29 cellular contexts compared by ENCODE assay signal in genomic region chr15:89515477-89515876, GRCh38. TPM values are rescaled to one million over a fixed set of nuclear protein-coding genes. Genes with fewer than 3 reads are reported as not detected.
"Had no signal": no experiment of that assay in that cellular context is flagged by ENCODE, and none has a peak within 500 bp of the region (broad histone marks: within the 10 kb centered on the region; RNA-seq: fewer than 3 reads in every experiment).

No MANE protein-coding gene starts in this region.

- H3K79me2 ChIP-seq: hepatocyte had no signal

- H3K4me3 ChIP-seq: gastroesophageal sphincter, hepatocyte, pancreas, psoas muscle, sigmoid colon, thoracic aorta had no signal

- DNase-seq: activated CD4-positive, alpha-beta T cell treated with anti-CD3 and anti-CD28 coated beads for 4 hours; activated CD4-positive, alpha-beta T cell treated with anti-CD3 and anti-CD28 coated beads, Interleukin-2, amount 50 U/mL, for 4 hours; activated CD8-positive, alpha-beta memory T cell treated with anti-CD3 and anti-CD28 coated beads, Interleukin-2, amount 50 U/mL, for 4 hours; activated gamma-delta T cell treated with Interleukin-2 at 50 U/mL for 16 hours; activated naive CD8-positive, alpha-beta T cell treated with anti-CD3 and anti-CD28 coated beads, Interleukin-2, amount 50 U/mL, for 24 hours; activated T-cell treated with anti-CD3 and anti-CD28 coated beads, Interleukin-2, amount 50 U/mL, for 24 hours; endodermal cell; islet precursor cell; left cardiac atrium; naive B cell; nephron progenitor cell; pancreas; psoas muscle; sigmoid colon; small intestine; stimulated activated CD4-positive, alpha-beta T cell treated with anti-CD3 and anti-CD28 coated beads, Interleukin-4, amount 100 ng/mL, for 24 hours; trophoblast cell had no signal

- H3K9me3 ChIP-seq: pancreas, psoas muscle, sigmoid colon, thoracic aorta had no signal

- H3K4me1 ChIP-seq: gastroesophageal sphincter, pancreas, psoas muscle, sigmoid colon had no signal

- H3K4me1 Mint-ChIP-seq: activated naive CD4-positive, alpha-beta T cell treated with anti-CD3 and anti-CD28 coated beads, Interleukin-2, amount 50 U/mL, for 24 hours; activated naive CD8-positive, alpha-beta T cell treated with anti-CD3 and anti-CD28 coated beads, Interleukin-2, amount 50 U/mL, for 24 hours; activated T-helper 17 cell treated with anti-CD3 and anti-CD28 coated beads, Interleukin-2, amount 50 U/mL, for 72 hours; central memory CD8-positive, alpha-beta T cell; endodermal cell; mesothelial cell of epicardium; naive B cell; nephron progenitor cell; stimulated activated effector memory CD8-positive, alpha-beta T cell treated with anti-CD3 and anti-CD28 coated beads, Interleukin-12 subunit alpha, Interleukin-12 subunit beta, amount 100 ng/mL, for 72 hours had no signal

- H3K4me2 ChIP-seq: hepatocyte had no signal

- H3K9me3 Mint-ChIP-seq: activated naive CD4-positive, alpha-beta T cell treated with anti-CD3 and anti-CD28 coated beads, Interleukin-2, amount 50 U/mL, for 24 hours; activated naive CD8-positive, alpha-beta T cell treated with anti-CD3 and anti-CD28 coated beads, Interleukin-2, amount 50 U/mL, for 24 hours; activated T-cell treated with anti-CD3 and anti-CD28 coated beads, Interleukin-2, amount 50 U/mL, for 24 hours; activated T-helper 17 cell treated with anti-CD3 and anti-CD28 coated beads, Interleukin-2, amount 50 U/mL, for 72 hours; central memory CD8-positive, alpha-beta T cell; dendritic cell treated with granulocyte-macrophage colony-stimulating factor and Interleukin-4, amounts not matched to agents 40 ng/mL and 50 ng/mL, for 4 days; endodermal cell; mesothelial cell of epicardium; stimulated activated effector memory CD8-positive, alpha-beta T cell treated with anti-CD3 and anti-CD28 coated beads, Interleukin-12 subunit alpha, Interleukin-12 subunit beta, amount 100 ng/mL, for 72 hours; stimulated activated naive CD8-positive, alpha-beta T cell treated with anti-CD3 and anti-CD28 coated beads, Interleukin-15, Interleukin-2, amounts not matched to agents 100 ng/mL and 50 ng/mL, for 24 hours had no signal

- H3K36me3 Mint-ChIP-seq: activated naive CD4-positive, alpha-beta T cell treated with anti-CD3 and anti-CD28 coated beads, Interleukin-2, amount 50 U/mL, for 24 hours; mesothelial cell of epicardium; stimulated activated effector memory CD8-positive, alpha-beta T cell treated with anti-CD3 and anti-CD28 coated beads, Interleukin-12 subunit alpha, Interleukin-12 subunit beta, amount 100 ng/mL, for 72 hours had no signal

- H2AFZ ChIP-seq: hepatocyte had no signal

- H3K4me3 Mint-ChIP-seq: activated naive CD4-positive, alpha-beta T cell treated with anti-CD3 and anti-CD28 coated beads, Interleukin-2, amount 50 U/mL, for 24 hours; activated naive CD8-positive, alpha-beta T cell treated with anti-CD3 and anti-CD28 coated beads, Interleukin-2, amount 50 U/mL, for 24 hours; activated T-cell treated with anti-CD3 and anti-CD28 coated beads, Interleukin-2, amount 50 U/mL, for 24 hours; activated T-helper 17 cell treated with anti-CD3 and anti-CD28 coated beads, Interleukin-2, amount 50 U/mL, for 72 hours; central memory CD8-positive, alpha-beta T cell; dendritic cell treated with granulocyte-macrophage colony-stimulating factor and Interleukin-4, amounts not matched to agents 40 ng/mL and 50 ng/mL, for 4 days; endodermal cell; mesothelial cell of epicardium; naive B cell; nephron progenitor cell; stimulated activated effector memory CD8-positive, alpha-beta T cell treated with anti-CD3 and anti-CD28 coated beads, Interleukin-12 subunit alpha, Interleukin-12 subunit beta, amount 100 ng/mL, for 72 hours; stimulated activated naive CD8-positive, alpha-beta T cell treated with anti-CD3 and anti-CD28 coated beads, Interleukin-15, Interleukin-2, amounts not matched to agents 100 ng/mL and 50 ng/mL, for 24 hours had no signal

- H3K36me3 ChIP-seq: gastroesophageal sphincter, pancreas, sigmoid colon, thoracic aorta had no signal

- H3K27ac ChIP-seq: gastroesophageal sphincter, hepatocyte, pancreas, psoas muscle, sigmoid colon, thoracic aorta had no signal

- ATAC-seq: activated naive CD8-positive, alpha-beta T cell treated with anti-CD3 and anti-CD28 coated beads, Interleukin-2, amount 50 U/mL, for 24 hours; activated T-helper 17 cell treated with anti-CD3 and anti-CD28 coated beads, Interleukin-2, amount 50 U/mL, for 72 hours; gastroesophageal sphincter; left cardiac atrium; psoas muscle; stimulated activated effector memory CD8-positive, alpha-beta T cell treated with anti-CD3 and anti-CD28 coated beads, Interleukin-12 subunit alpha, Interleukin-12 subunit beta, amount 100 ng/mL, for 72 hours had no signal

- H3K27ac Mint-ChIP-seq: activated naive CD4-positive, alpha-beta T cell treated with anti-CD3 and anti-CD28 coated beads, Interleukin-2, amount 50 U/mL, for 24 hours; activated naive CD8-positive, alpha-beta T cell treated with anti-CD3 and anti-CD28 coated beads, Interleukin-2, amount 50 U/mL, for 24 hours; activated T-cell treated with anti-CD3 and anti-CD28 coated beads, Interleukin-2, amount 50 U/mL, for 24 hours; activated T-helper 17 cell treated with anti-CD3 and anti-CD28 coated beads, Interleukin-2, amount 50 U/mL, for 72 hours; dendritic cell treated with granulocyte-macrophage colony-stimulating factor and Interleukin-4, amounts not matched to agents 40 ng/mL and 50 ng/mL, for 4 days; endodermal cell; mesothelial cell of epicardium; nephron progenitor cell; stimulated activated effector memory CD8-positive, alpha-beta T cell treated with anti-CD3 and anti-CD28 coated beads, Interleukin-12 subunit alpha, Interleukin-12 subunit beta, amount 100 ng/mL, for 72 hours; stimulated activated naive CD8-positive, alpha-beta T cell treated with anti-CD3 and anti-CD28 coated beads, Interleukin-15, Interleukin-2, amounts not matched to agents 100 ng/mL and 50 ng/mL, for 24 hours had no signal

RNA-seq across cellular contexts. Expression of gene RHCG, which starts 19.1 kb away (rescaled TPM):
- total RNA-seq: activated CD8-positive, alpha-beta memory T cell treated with anti-CD3 and anti-CD28 coated beads for 36 hours; activated T-helper 17 cell treated with anti-CD3 and anti-CD28 coated beads, Interleukin-2, amount 50 U/mL, for 72 hours; endodermal cell; sigmoid colon; T-helper 1 cell treated with Interleukin-12 subunit alpha and Interleukin-12 subunit beta and Interleukin-4 antibody, amounts not matched to agents 30 ng/mL and 1 ng/mL, for 36 hours; thoracic aorta had no signal

RNA-seq across cellular contexts. Expression of gene TICRR, which starts 59.8 kb away (rescaled TPM):
- total RNA-seq: thoracic aorta had no signal
